8 cellular contexts compared by ENCODE assay signal in genomic region chr1:52055854-52056109, GRCh38. TPM values are rescaled to one million over a fixed set of nuclear protein-coding genes. Genes with fewer than 3 reads are reported as not detected.
A peak's percentile ranks its signal among the peaks of the same experiment; 100 is the strongest.
DNase-seq lines count a peak whose midpoint lies in the region; ATAC-seq, FAIRE-seq and TF ChIP-seq lines count a peak whose summit lies in the region.

No MANE protein-coding gene starts in this region.

- WGBS in esophagus squamous epithelium, 2 donors: 0% methylated on average over 6 of the region's 6 CpGs
- under 1% methylated on average over 6 of the region's 6 CpGs for WGBS in prostate gland

- H3K9me3 ChIP-seq in ES-I3 (ENCODE audit: control insufficient read depth, insufficient read depth, low read length) (no peaks in the 10 kb centered on the region), RWPE2 (ENCODE audit: severe bottlenecking) (no peaks in the 10 kb centered on the region), esophagus squamous epithelium (no peaks in the 10 kb centered on the region), prostate gland (no peaks in the 10 kb centered on the region)

- DNase-seq in RWPE2 (ENCODE audit: low spot score) (no peak), esophagus squamous epithelium (lab: John Stamatoyannopoulos, UW) (no peak), prostate gland (ENCODE audit: low spot score) (no peak), NCI-H1930 (lab: John Stamatoyannopoulos, UW) (no peak), urothelium cell line (ENCODE audit: low spot score) (no peak), NCI-H1105 (lab: John Stamatoyannopoulos, UW) (no peak)

- TF ChIP-seq CTCF in RWPE2 (IDR thresholded peaks at IDR 0.05; ENCODE audit: poor library complexity, severe bottlenecking) (no peak), esophagus squamous epithelium (IDR thresholded peaks at IDR 0.05) (no peak), prostate gland (IDR thresholded peaks at IDR 0.05) (no peak)

- ATAC-seq in RWPE2 (ENCODE audit: low read depth): no peak
- ATAC-seq in GM21423 (IDR thresholded peaks at IDR 0.05; ENCODE audit: unreplicated experiment): no peak

- TF ChIP-seq POLR2A in esophagus squamous epithelium (IDR thresholded peaks at IDR 0.05) (no peak), prostate gland (IDR thresholded peaks at IDR 0.05) (no peak)

- peak overlapping the region; percentile 94 for H3K9ac ChIP-seq in ES-I3 (ENCODE audit: low read depth, low read length)

- no peaks in the 10 kb centered on the region for H3K27me3 ChIP-seq in RWPE2 (ENCODE audit: insufficient read depth, poor library complexity, severe bottlenecking)
- H3K27me3 ChIP-seq in esophagus squamous epithelium: no peaks in the 10 kb centered on the region
- H3K27me3 ChIP-seq in prostate gland (replicated peaks; ENCODE audit: insufficient read depth): no peaks in the 10 kb centered on the region

- intact Hi-C loops in esophagus squamous epithelium (cut with DNase I): no loop called here
- intact Hi-C loops in prostate gland (cut with DNase I): no loop called here

- peaks cover 10% of the 10 kb centered on the region for H3K36me3 ChIP-seq in ES-I3 (ENCODE audit: insufficient read depth, low read length)
- peaks cover 35% of the 10 kb centered on the region for H3K36me3 ChIP-seq in RWPE2 (ENCODE audit: low read depth)
- peaks cover 0 to 37% (median 6%) of the 10 kb centered on the region in 3 donors for H3K36me3 ChIP-seq in esophagus squamous epithelium
- H3K36me3 ChIP-seq in prostate gland: no peaks in the 10 kb centered on the region

- no peak for FAIRE-seq in urothelium cell line (lab: Jason Lieb, UNC)

- H3K4me1 ChIP-seq in ES-I3 (ENCODE audit: insufficient read depth, low read length) (0 out of 2 replicates have a peak, but pooled peaks cover 11% of the 10 kb centered on the region), RWPE2 (ENCODE audit: insufficient read depth, poor library complexity, severe bottlenecking) (peaks cover 31% of the 10 kb centered on the region), esophagus squamous epithelium (peaks cover 14 to 53% (median 38%) of the 10 kb centered on the region in 3 donors), prostate gland (replicated peaks) (peaks cover 6% of the 10 kb centered on the region)

- H3K27ac ChIP-seq in RWPE2 (ENCODE audit: poor library complexity, severe bottlenecking) (peak overlapping the region; percentile 81), esophagus squamous epithelium (peak overlapping the region; percentile 90 to 98 (median 96)), prostate gland (peak overlapping the region; percentile 84 to 88)

- H3K4me3 ChIP-seq in RWPE2 (ENCODE audit: severe bottlenecking) (peak overlapping the region; percentile 96), esophagus squamous epithelium (peak overlapping the region; percentile 73 to 99 (median 96)), prostate gland (peak overlapping the region; percentile 79 to 86)

RNA-seq across cellular contexts. Expression of gene BTF3L4, which starts 0.3 kb away (rescaled TPM):
- total RNA-seq in esophagus squamous epithelium (10 to 100 TPM; 33.8 to 46.5 (median 37.0) TPM), prostate gland (10 to 100 TPM; 34.7 to 39.0 TPM)

RNA-seq across cellular contexts. Expression of gene TXNDC12, which starts 0.8 kb away (rescaled TPM):
- 10 to 100 TPM; 16.6 to 29.8 (median 23.2) TPM for total RNA-seq in esophagus squamous epithelium
- total RNA-seq in prostate gland: 10 to 100 TPM; 46.1 to 70.6 TPM

RNA-seq across cellular contexts. Expression of gene KTI12, which starts 22.2 kb away (rescaled TPM):
- 1 to 10 TPM; 4.8 to 8.6 (median 7.7) TPM for total RNA-seq in esophagus squamous epithelium
- 10 to 100 TPM in 1 of 2 donors, 1 to 10 TPM in 1; 9.2 to 15.0 TPM for total RNA-seq in prostate gland
